In genomic region chr15:89383635-89384604, GRCh38 we compare ENCODE assay signal across 11 cellular contexts. TPM values are rescaled to one million over a fixed set of nuclear protein-coding genes. Genes with fewer than 3 reads are reported as not detected.
DNase-seq lines count a peak whose midpoint lies in the region; ATAC-seq and TF ChIP-seq lines count a peak whose summit lies in the region.
"Had no signal": no experiment of that assay in that cellular context is flagged by ENCODE, and none has a peak within 500 bp of the region (broad histone marks: within the 10 kb centered on the region; RNA-seq: fewer than 3 reads in every experiment).

No MANE protein-coding gene starts in this region.

- TF ChIP-seq CTCF in fibroblast of mammary gland (conservative IDR thresholded peaks at IDR 0.05; ENCODE audit: control insufficient read depth, insufficient read depth, low read depth, low read length) (no peak), thyroid gland (IDR thresholded peaks at IDR 0.05) (no peak)

- TF ChIP-seq POLR2A in thyroid gland (IDR thresholded peaks at IDR 0.05), result no peak

- intact Hi-C loops in thyroid gland (cut with DNase I), result no loop called here

- peak; percentile 92 for DNase-seq in NCI-H1092 (lab: John Stamatoyannopoulos, UW)
- DNase-seq in NCI-H82 treated with DMSO at 0.1 percent for 48 hours (lab: John Stamatoyannopoulos, UW; ENCODE audit: unreplicated experiment), result peak; percentile 97
- peak; percentile 53 for DNase-seq in fibroblast of mammary gland (ENCODE audit: low read depth)
- peak; percentile 87 to 88 for DNase-seq in thyroid gland
- DNase-seq in NK-92 treated with Interleukin-12 subunit alpha and Interleukin-12 subunit beta, amount 100 ng/mL, for 24 hours (lab: John Stamatoyannopoulos, UW), result no peak
- DNase-seq: activated CD4-positive, alpha-beta T cell treated with anti-CD3 and anti-CD28 coated beads for 4 hours had no signal

- H3K4me1 ChIP-seq in thyroid gland, result peaks cover 0 to 9% of the 10 kb centered on the region in 2 donors

- no peaks in the 10 kb centered on the region for H3K9me3 ChIP-seq in thyroid gland

- H3K36me3 ChIP-seq in thyroid gland, result no peaks in the 10 kb centered on the region

- ATAC-seq in HG03280 (IDR thresholded peaks at IDR 0.05; ENCODE audit: unreplicated experiment), result no peak
- no peak for ATAC-seq in GM18517 (IDR thresholded peaks at IDR 0.05; ENCODE audit: unreplicated experiment)
- ATAC-seq in HG02852 (IDR thresholded peaks at IDR 0.05; ENCODE audit: unreplicated experiment), result no peak
- ATAC-seq: stimulated activated effector memory CD8-positive, alpha-beta T cell treated with anti-CD3 and anti-CD28 coated beads, Interleukin-12 subunit alpha, Interleukin-12 subunit beta, amount 100 ng/mL, for 72 hours had no signal

- H3K27me3 ChIP-seq in thyroid gland, result no peaks in the 10 kb centered on the region

- no peak overlapping the region for H3K27ac ChIP-seq in thyroid gland
- H3K27ac ChIP-seq: epithelial cell of prostate had no signal

- H3K4me3 ChIP-seq in fibroblast of mammary gland (ENCODE audit: control insufficient read depth, low read depth, low read length) (no peak overlapping the region), thyroid gland (replicated peaks in 1 of 3) (no peak overlapping the region)

- WGBS in thyroid gland, 2 donors, result 19 to 24% methylated on average over 9 to 11 of the region's 11 CpGs

RNA-seq across cellular contexts. Expression of gene POLG, which starts 49.3 kb away (rescaled TPM):
- total RNA-seq in thyroid gland, result 10 to 100 TPM; 31.2 to 78.8 (median 61.0) TPM
